Comparison of ENCODE assay signal across 7 cellular contexts in genomic region chr12:121442028-121442948, GRCh38.
"Had no signal": no experiment of that assay in that cellular context is flagged by ENCODE, and none has a peak within 500 bp of the region (broad histone marks: within the 10 kb centered on the region; RNA-seq: fewer than 3 reads in every experiment).

No MANE protein-coding gene starts in this region.

- H3K36me3 Mint-ChIP-seq: natural killer cell treated with Interleukin-12 subunit alpha and Interleukin-12 subunit beta and Interleukin-15 and Interleukin-18, amount 100 ng/mL, for 72 hours had no signal

- H3K4me3 Mint-ChIP-seq: dendritic cell treated with granulocyte-macrophage colony-stimulating factor and Interleukin-4, amounts not matched to agents 40 ng/mL and 50 ng/mL, for 4 days; natural killer cell treated with Interleukin-12 subunit alpha and Interleukin-12 subunit beta and Interleukin-15 and Interleukin-18, amount 100 ng/mL, for 72 hours had no signal

- H3K27me3 ChIP-seq: esophagus squamous epithelium, gastroesophageal sphincter, left lung had no signal

- H3K4me3 ChIP-seq: gastroesophageal sphincter, left lung, lung, skin epidermis had no signal

- DNase-seq: esophagus squamous epithelium had no signal

- H3K27ac Mint-ChIP-seq: natural killer cell treated with Interleukin-12 subunit alpha and Interleukin-12 subunit beta and Interleukin-15 and Interleukin-18, amount 100 ng/mL, for 72 hours had no signal

- H3K9me3 Mint-ChIP-seq: natural killer cell treated with Interleukin-12 subunit alpha and Interleukin-12 subunit beta and Interleukin-15 and Interleukin-18, amount 100 ng/mL, for 72 hours had no signal

- H3K27me3 Mint-ChIP-seq: dendritic cell treated with granulocyte-macrophage colony-stimulating factor and Interleukin-4, amounts not matched to agents 40 ng/mL and 50 ng/mL, for 4 days; natural killer cell treated with Interleukin-12 subunit alpha and Interleukin-12 subunit beta and Interleukin-15 and Interleukin-18, amount 100 ng/mL, for 72 hours had no signal

- H3K9me3 ChIP-seq: esophagus squamous epithelium, gastroesophageal sphincter, left lung had no signal

- H3K27ac ChIP-seq: left lung had no signal
